In genomic region chr6:110852769-110853168, GRCh38 we compare ENCODE assay signal across 21 cellular contexts.
"Had no signal": no experiment of that assay in that cellular context is flagged by ENCODE, and none has a peak within 500 bp of the region (broad histone marks: within the 10 kb centered on the region; RNA-seq: fewer than 3 reads in every experiment).

No MANE protein-coding gene starts in this region.

- ATAC-seq: activated T-cell treated with anti-CD3 and anti-CD28 coated beads, Interleukin-2, amount 50 U/mL, for 72 hours; T-helper 17 cell had no signal

- DNase-seq: activated CD4-positive, alpha-beta memory T cell treated with anti-CD3 and anti-CD28 coated beads for 36 hours; activated CD4-positive, alpha-beta T cell treated with anti-CD3 and anti-CD28 coated beads, Interleukin-2, amount 10 ng/mL, durations not matched to agents 7 days and 5 days; activated CD4-positive, CD25-positive, alpha-beta regulatory T cell; activated CD8-positive, alpha-beta memory T cell treated with anti-CD3 and anti-CD28 coated beads for 24 hours; activated gamma-delta T cell treated with Interleukin-2 at 50 U/mL for 16 hours; activated naive CD4-positive, alpha-beta T cell treated with anti-CD3 and anti-CD28 coated beads, Interleukin-2, amount 10 ng/mL, durations not matched to agents 7 days and 5 days; activated naive CD8-positive, alpha-beta T cell treated with anti-CD3 and anti-CD28 coated beads for 36 hours; activated T-cell treated with anti-CD3 and anti-CD28 coated beads for 4 hours; activated T-cell treated with anti-CD3 and anti-CD28 coated beads, Interleukin-2, amount 50 U/mL, for 72 hours; anterior cingulate cortex; cerebellar nuclear complex; NCI-H1048; NCI-H146; NCI-H187 treated with DMSO at 0.1 percent for 48 hours; NCI-H2081 treated with DMSO at 0.1 percent for 48 hours; NCI-H446; NCI-H524; SIG-M5; T-helper 17 cell; T-helper 9 cell had no signal

- H3K27ac ChIP-seq: VCaP had no signal
